Comparison of ENCODE assay signal across 1 cellular context in genomic region chr6:3457710-3458605, GRCh38.
TF ChIP-seq lines count a peak whose summit lies in the region.

No MANE protein-coding gene starts in this region.

TF ChIP-seq in HEK293, 187 proteins besides CTCF, POLR2A, EP300 and RAD21 (continued from another document):
- TF ChIP-seq, protein P1, sequence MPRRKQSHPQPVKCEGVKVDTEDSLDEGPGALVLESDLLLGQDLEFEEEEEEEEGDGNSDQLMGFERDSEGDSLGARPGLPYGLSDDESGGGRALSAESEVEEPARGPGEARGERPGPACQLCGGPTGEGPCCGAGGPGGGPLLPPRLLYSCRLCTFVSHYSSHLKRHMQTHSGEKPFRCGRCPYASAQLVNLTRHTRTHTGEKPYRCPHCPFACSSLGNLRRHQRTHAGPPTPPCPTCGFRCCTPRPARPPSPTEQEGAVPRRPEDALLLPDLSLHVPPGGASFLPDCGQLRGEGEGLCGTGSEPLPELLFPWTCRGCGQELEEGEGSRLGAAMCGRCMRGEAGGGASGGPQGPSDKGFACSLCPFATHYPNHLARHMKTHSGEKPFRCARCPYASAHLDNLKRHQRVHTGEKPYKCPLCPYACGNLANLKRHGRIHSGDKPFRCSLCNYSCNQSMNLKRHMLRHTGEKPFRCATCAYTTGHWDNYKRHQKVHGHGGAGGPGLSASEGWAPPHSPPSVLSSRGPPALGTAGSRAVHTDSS (tag by site-specific recombination; IDR thresholded peaks at IDR 0.05), result no peak
- TF ChIP-seq SP7 (tag by site-specific recombination; IDR thresholded peaks at IDR 0.05) (0 out of 2 replicates have a peak, but pooled peaks have one; percentile 19), REPIN1 (tag by site-specific recombination; IDR thresholded peaks at IDR 0.05; ENCODE audit: low read depth) (no peak; the same call in 1 of the 2 replicates), ZNF266 (tag by site-specific recombination; IDR thresholded peaks at IDR 0.05; ENCODE audit: low read depth) (no peak), ZNF701 (tag by site-specific recombination; IDR thresholded peaks at IDR 0.05) (no peak), ZFP3 (tag by site-specific recombination; IDR thresholded peaks at IDR 0.05; ENCODE audit: low read depth) (no peak), KLF8 (tag by site-specific recombination; IDR thresholded peaks at IDR 0.05) (no peak), ZNF223 (tag by site-specific recombination; IDR thresholded peaks at IDR 0.05) (no peak), ZNF148 (tag by site-specific recombination; IDR thresholded peaks at IDR 0.05; ENCODE audit: borderline replicate concordance) (no peak), ZNF473 (tag by site-specific recombination; IDR thresholded peaks at IDR 0.05) (no peak), ZNF416 (tag by site-specific recombination; IDR thresholded peaks at IDR 0.05) (no peak), ZNF621 (tag by site-specific recombination; IDR thresholded peaks at IDR 0.05) (no peak), KLF10 (tag by site-specific recombination; IDR thresholded peaks at IDR 0.05) (no peak), WT1 (tag by site-specific recombination; IDR thresholded peaks at IDR 0.05) (no peak), ZNF747 (tag by site-specific recombination; IDR thresholded peaks at IDR 0.05) (no peak), ZNF837 (tag by site-specific recombination; IDR thresholded peaks at IDR 0.05) (no peak), ZNF501 (tag by site-specific recombination; IDR thresholded peaks at IDR 0.05) (no peak), GFI1B (tag by site-specific recombination; IDR thresholded peaks at IDR 0.05) (no peak), ZBTB17 (tag by site-specific recombination; IDR thresholded peaks at IDR 0.05) (peak; percentile 75), ZFP41 (tag by site-specific recombination; IDR thresholded peaks at IDR 0.05; ENCODE audit: borderline replicate concordance) (no peak), ZNF514 (tag by site-specific recombination; IDR thresholded peaks at IDR 0.05) (no peak), ZNF221 (tag by site-specific recombination; IDR thresholded peaks at IDR 0.05; ENCODE audit: borderline replicate concordance) (no peak), ZNF623 (tag by site-specific recombination; IDR thresholded peaks at IDR 0.05) (no peak), ZNF354C (tag by site-specific recombination; IDR thresholded peaks at IDR 0.05; ENCODE audit: borderline replicate concordance, low read depth) (no peak), ZNF146 (tag by site-specific recombination; IDR thresholded peaks at IDR 0.05) (no peak), ZNF350 (tag by site-specific recombination; IDR thresholded peaks at IDR 0.05) (no peak), ZBTB1 (tag by site-specific recombination; IDR thresholded peaks at IDR 0.05) (no peak)
- TF ChIP-seq, protein P2, sequence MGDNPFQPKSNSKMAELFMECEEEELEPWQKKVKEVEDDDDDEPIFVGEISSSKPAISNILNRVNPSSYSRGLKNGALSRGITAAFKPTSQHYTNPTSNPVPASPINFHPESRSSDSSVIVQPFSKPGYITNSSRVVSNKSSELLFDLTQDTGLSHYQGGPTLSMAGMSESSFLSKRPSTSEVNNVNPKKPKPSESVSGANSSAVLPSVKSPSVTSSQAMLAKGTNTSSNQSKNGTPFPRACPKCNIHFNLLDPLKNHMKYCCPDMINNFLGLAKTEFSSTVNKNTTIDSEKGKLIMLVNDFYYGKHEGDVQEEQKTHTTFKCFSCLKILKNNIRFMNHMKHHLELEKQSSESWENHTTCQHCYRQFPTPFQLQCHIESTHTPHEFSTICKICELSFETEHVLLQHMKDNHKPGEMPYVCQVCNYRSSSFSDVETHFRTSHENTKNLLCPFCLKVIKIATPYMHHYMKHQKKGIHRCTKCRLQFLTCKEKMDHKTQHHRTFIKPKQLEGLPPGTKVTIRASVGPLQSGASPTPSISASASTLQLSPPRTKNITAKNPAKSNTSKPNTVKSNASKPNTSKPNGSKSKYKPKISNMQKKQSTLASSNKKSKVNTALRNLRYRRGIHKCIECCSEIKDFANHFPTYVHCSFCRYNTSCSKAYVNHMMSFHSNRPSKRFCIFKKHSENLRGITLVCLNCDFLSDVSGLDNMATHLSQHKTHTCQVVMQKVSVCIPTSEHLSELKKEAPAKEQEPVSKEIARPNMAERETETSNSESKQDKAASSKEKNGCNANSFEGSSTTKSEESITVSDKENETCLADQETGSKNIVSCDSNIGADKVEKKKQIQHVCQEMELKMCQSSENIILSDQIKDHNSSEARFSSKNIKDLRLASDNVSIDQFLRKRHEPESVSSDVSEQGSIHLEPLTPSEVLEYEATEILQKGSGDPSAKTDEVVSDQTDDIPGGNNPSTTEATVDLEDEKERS (tag by site-specific recombination; IDR thresholded peaks at IDR 0.05), result no peak
- TF ChIP-seq, protein P3, sequence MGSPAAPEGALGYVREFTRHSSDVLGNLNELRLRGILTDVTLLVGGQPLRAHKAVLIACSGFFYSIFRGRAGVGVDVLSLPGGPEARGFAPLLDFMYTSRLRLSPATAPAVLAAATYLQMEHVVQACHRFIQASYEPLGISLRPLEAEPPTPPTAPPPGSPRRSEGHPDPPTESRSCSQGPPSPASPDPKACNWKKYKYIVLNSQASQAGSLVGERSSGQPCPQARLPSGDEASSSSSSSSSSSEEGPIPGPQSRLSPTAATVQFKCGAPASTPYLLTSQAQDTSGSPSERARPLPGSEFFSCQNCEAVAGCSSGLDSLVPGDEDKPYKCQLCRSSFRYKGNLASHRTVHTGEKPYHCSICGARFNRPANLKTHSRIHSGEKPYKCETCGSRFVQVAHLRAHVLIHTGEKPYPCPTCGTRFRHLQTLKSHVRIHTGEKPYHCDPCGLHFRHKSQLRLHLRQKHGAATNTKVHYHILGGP (tag by site-specific recombination; IDR thresholded peaks at IDR 0.05), result no peak
TF ChIP-seq in HEK293: peak in this region for 15.
